In the genomic region with DNA sequence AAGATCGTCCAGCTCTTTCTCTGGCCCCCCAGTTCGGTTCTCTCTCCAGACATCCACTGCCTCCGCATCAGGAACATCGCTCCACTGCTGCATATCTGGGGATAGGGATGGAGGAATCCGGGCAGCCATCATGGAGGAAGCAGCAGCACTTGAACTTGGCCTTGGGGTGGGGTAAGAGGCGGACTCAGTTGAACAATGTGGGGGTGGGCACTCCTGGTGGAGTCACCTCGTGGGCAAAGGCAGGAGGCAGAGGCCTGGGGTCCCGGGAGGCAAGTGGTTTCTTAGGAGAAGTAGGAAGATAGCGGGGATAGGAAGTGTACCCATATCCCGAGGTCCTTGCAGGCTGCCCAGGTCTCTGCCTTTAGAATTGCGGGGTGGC, we compare ENCODE assay signal across 1 cellular context.
A peak's percentile ranks its signal among the peaks of the same experiment; 100 is the strongest.
TF ChIP-seq lines count a peak whose summit lies in the region.

No MANE protein-coding gene starts in this region.

TF ChIP-seq in HEK293, 187 proteins besides CTCF, POLR2A, EP300 and RAD21 (continued from another document):
- TF ChIP-seq, protein P1, sequence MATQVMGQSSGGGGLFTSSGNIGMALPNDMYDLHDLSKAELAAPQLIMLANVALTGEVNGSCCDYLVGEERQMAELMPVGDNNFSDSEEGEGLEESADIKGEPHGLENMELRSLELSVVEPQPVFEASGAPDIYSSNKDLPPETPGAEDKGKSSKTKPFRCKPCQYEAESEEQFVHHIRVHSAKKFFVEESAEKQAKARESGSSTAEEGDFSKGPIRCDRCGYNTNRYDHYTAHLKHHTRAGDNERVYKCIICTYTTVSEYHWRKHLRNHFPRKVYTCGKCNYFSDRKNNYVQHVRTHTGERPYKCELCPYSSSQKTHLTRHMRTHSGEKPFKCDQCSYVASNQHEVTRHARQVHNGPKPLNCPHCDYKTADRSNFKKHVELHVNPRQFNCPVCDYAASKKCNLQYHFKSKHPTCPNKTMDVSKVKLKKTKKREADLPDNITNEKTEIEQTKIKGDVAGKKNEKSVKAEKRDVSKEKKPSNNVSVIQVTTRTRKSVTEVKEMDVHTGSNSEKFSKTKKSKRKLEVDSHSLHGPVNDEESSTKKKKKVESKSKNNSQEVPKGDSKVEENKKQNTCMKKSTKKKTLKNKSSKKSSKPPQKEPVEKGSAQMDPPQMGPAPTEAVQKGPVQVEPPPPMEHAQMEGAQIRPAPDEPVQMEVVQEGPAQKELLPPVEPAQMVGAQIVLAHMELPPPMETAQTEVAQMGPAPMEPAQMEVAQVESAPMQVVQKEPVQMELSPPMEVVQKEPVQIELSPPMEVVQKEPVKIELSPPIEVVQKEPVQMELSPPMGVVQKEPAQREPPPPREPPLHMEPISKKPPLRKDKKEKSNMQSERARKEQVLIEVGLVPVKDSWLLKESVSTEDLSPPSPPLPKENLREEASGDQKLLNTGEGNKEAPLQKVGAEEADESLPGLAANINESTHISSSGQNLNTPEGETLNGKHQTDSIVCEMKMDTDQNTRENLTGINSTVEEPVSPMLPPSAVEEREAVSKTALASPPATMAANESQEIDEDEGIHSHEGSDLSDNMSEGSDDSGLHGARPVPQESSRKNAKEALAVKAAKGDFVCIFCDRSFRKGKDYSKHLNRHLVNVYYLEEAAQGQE (tag by site-specific recombination; IDR thresholded peaks at IDR 0.05): no peak
- TF ChIP-seq YY2 (tag by site-specific recombination; IDR thresholded peaks at IDR 0.05): no peak
- no peak for TF ChIP-seq ZNF112 (tag by site-specific recombination; IDR thresholded peaks at IDR 0.05)
- TF ChIP-seq TCF7L2 (IDR thresholded peaks at IDR 0.05; ENCODE audit: borderline replicate concordance, low read depth, low read length): no peak
- no peak for TF ChIP-seq ZNF391 (tag by site-specific recombination; IDR thresholded peaks at IDR 0.05; ENCODE audit: borderline replicate concordance, low read depth)
- TF ChIP-seq ZNF423 (tag by site-specific recombination; IDR thresholded peaks at IDR 0.05): no peak
- no peak for TF ChIP-seq KLF16 (tag by site-specific recombination; IDR thresholded peaks at IDR 0.05)
- peak; percentile 72 for TF ChIP-seq SP3 (tag by site-specific recombination; IDR thresholded peaks at IDR 0.05)
- TF ChIP-seq, protein P2, sequence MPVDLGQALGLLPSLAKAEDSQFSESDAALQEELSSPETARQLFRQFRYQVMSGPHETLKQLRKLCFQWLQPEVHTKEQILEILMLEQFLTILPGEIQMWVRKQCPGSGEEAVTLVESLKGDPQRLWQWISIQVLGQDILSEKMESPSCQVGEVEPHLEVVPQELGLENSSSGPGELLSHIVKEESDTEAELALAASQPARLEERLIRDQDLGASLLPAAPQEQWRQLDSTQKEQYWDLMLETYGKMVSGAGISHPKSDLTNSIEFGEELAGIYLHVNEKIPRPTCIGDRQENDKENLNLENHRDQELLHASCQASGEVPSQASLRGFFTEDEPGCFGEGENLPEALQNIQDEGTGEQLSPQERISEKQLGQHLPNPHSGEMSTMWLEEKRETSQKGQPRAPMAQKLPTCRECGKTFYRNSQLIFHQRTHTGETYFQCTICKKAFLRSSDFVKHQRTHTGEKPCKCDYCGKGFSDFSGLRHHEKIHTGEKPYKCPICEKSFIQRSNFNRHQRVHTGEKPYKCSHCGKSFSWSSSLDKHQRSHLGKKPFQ (tag by site-specific recombination; IDR thresholded peaks at IDR 0.05): no peak
- no peak for TF ChIP-seq KLF9 (tag by site-specific recombination; IDR thresholded peaks at IDR 0.05; ENCODE audit: low read depth)
- TF ChIP-seq ZNF521 (tag by site-specific recombination; IDR thresholded peaks at IDR 0.05): no peak
- no peak for TF ChIP-seq ZNF341 (tag by site-specific recombination; IDR thresholded peaks at IDR 0.05; ENCODE audit: low read depth)
- TF ChIP-seq HOXC10 (CRISPR knock-in tag; IDR thresholded peaks at IDR 0.05): no peak
- no peak for TF ChIP-seq ZNF785 (tag by site-specific recombination; IDR thresholded peaks at IDR 0.05)
- TF ChIP-seq ZNF544 (tag by site-specific recombination; IDR thresholded peaks at IDR 0.05): no peak
- TF ChIP-seq, protein P3, sequence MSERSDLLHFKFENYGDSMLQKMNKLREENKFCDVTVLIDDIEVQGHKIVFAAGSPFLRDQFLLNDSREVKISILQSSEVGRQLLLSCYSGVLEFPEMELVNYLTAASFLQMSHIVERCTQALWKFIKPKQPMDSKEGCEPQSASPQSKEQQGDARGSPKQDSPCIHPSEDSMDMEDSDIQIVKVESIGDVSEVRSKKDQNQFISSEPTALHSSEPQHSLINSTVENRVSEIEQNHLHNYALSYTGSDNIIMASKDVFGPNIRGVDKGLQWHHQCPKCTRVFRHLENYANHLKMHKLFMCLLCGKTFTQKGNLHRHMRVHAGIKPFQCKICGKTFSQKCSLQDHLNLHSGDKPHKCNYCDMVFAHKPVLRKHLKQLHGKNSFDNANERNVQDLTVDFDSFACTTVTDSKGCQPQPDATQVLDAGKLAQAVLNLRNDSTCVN (tag by site-specific recombination; optimal IDR thresholded peaks at IDR 0.05): peak; percentile 27
- no peak for TF ChIP-seq ZNF626 (tag by site-specific recombination; IDR thresholded peaks at IDR 0.05)
- no peak for TF ChIP-seq ZFP3 (tag by site-specific recombination; IDR thresholded peaks at IDR 0.05; ENCODE audit: low read depth)
- TF ChIP-seq ZNF670 (tag by site-specific recombination; IDR thresholded peaks at IDR 0.05; ENCODE audit: low read depth): no peak
- no peak for TF ChIP-seq ZNF416 (tag by site-specific recombination; IDR thresholded peaks at IDR 0.05)
- no peak for TF ChIP-seq ZNF335 (tag by site-specific recombination; conservative IDR thresholded peaks at IDR 0.05)
- TF ChIP-seq ZEB2 (tag by site-specific recombination; IDR thresholded peaks at IDR 0.05): no peak
- TF ChIP-seq, protein P4, sequence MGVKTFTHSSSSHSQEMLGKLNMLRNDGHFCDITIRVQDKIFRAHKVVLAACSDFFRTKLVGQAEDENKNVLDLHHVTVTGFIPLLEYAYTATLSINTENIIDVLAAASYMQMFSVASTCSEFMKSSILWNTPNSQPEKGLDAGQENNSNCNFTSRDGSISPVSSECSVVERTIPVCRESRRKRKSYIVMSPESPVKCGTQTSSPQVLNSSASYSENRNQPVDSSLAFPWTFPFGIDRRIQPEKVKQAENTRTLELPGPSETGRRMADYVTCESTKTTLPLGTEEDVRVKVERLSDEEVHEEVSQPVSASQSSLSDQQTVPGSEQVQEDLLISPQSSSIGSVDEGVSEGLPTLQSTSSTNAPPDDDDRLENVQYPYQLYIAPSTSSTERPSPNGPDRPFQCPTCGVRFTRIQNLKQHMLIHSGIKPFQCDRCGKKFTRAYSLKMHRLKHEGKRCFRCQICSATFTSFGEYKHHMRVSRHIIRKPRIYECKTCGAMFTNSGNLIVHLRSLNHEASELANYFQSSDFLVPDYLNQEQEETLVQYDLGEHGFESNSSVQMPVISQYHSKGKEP (tag by site-specific recombination; IDR thresholded peaks at IDR 0.05): no peak
- TF ChIP-seq ZBTB7A (tag by site-specific recombination; IDR thresholded peaks at IDR 0.05; ENCODE audit: low read depth): no peak
- TF ChIP-seq, protein P5, sequence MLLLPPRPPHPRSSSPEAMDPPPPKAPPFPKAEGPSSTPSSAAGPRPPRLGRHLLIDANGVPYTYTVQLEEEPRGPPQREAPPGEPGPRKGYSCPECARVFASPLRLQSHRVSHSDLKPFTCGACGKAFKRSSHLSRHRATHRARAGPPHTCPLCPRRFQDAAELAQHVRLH (tag by site-specific recombination; IDR thresholded peaks at IDR 0.05): peak; percentile 63; the same call in 1 of the 2 replicates
- no peak for TF ChIP-seq ZNF311 (tag by site-specific recombination; IDR thresholded peaks at IDR 0.05; ENCODE audit: borderline replicate concordance)
- TF ChIP-seq ZNF133 (tag by site-specific recombination; IDR thresholded peaks at IDR 0.05): no peak
- no peak for TF ChIP-seq ZNF658 (tag by site-specific recombination; IDR thresholded peaks at IDR 0.05)
